11 cellular contexts compared by ENCODE assay signal in the genomic region with DNA sequence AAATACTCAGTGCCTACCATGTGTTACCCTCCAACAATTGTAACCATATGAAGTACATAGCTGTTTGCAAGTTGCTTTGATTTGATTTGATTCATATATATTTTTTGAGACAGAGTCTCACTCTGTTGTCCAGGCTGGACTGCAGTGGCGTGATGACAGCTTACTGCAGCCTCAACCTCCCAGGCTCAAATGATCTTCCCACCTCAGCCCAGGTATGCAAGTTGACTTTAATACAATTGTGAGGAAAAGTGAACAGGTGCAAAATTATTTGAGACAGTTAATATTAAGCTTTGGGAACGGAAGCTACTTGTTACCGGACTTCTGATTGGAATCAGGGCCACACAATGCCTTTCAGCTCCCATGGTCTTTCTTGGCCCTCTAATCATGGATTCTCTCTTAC. TPM values are rescaled to one million over a fixed set of nuclear protein-coding genes. Genes with fewer than 3 reads are reported as not detected.
DNase-seq lines count a peak whose midpoint lies in the region; ATAC-seq and TF ChIP-seq lines count a peak whose summit lies in the region.
"Had no signal": no experiment of that assay in that cellular context is flagged by ENCODE, and none has a peak within 500 bp of the region (broad histone marks: within the 10 kb centered on the region; RNA-seq: fewer than 3 reads in every experiment).

No MANE protein-coding gene starts in this region.

- peaks cover 30 to 34% (median 34%) of the 10 kb centered on the region in 11 experiments for H3K36me3 ChIP-seq in BLaER1 treated with 17β-estradiol and CSF1 and Interleukin-3, amounts not matched to agents 10 nM and 100 nM

- peak overlapping the region; percentile 94 to 98 (median 98) for H3K4me3 Mint-ChIP-seq in brain
- peak overlapping the region; percentile 96 to 100 (median 98) for H3K4me3 Mint-ChIP-seq in naive thymus-derived CD8-positive, alpha-beta T cell

- H3K4me3 ChIP-seq in BLaER1 treated with 17β-estradiol and CSF1 and Interleukin-3, amounts not matched to agents 10 nM and 100 nM: peak overlapping the region in 5 of 10 experiments; percentile 72 to 89 (median 85); a peak in 7 of 20 replicates
- peak overlapping the region; percentile 59 for H3K4me3 ChIP-seq in HL-60 (replicated peaks; ENCODE audit: insufficient read depth, low read length)

- H3K9ac ChIP-seq in BLaER1 treated with 17β-estradiol and CSF1 and Interleukin-3, amounts not matched to agents 10 nM and 100 nM: peak overlapping the region in 6 of 11 experiments; percentile 94 to 99 (median 98); a peak in 10 of 22 replicates

- no peak for ATAC-seq in naive thymus-derived CD8-positive, alpha-beta T cell
- no peak for ATAC-seq in GM18907 (IDR thresholded peaks at IDR 0.05; ENCODE audit: unreplicated experiment)

- H3K27ac Mint-ChIP-seq in brain: peak overlapping the region; percentile 97 to 99 (median 99)
- peak overlapping the region in 9 of 10 donors; percentile 91 to 98 (median 95) for H3K27ac Mint-ChIP-seq in naive thymus-derived CD8-positive, alpha-beta T cell

- H3K9me3 Mint-ChIP-seq in brain: peaks cover 0 to 5% (median 0%) of the 10 kb centered on the region in 5 experiments
- no peaks in the 10 kb centered on the region for H3K9me3 Mint-ChIP-seq in naive thymus-derived CD8-positive, alpha-beta T cell

- in situ Hi-C loops in GM13976 (cut with MboI; ENCODE audit: low sequenced_read_pairs, unreplicated experiment): no loop called here

- H3K27ac ChIP-seq in BLaER1 treated with 17β-estradiol and CSF1 and Interleukin-3, amounts not matched to agents 10 nM and 100 nM: peak overlapping the region in 6 of 11 experiments; percentile 91 to 98 (median 96); a peak in 9 of 22 replicates
- H3K27ac ChIP-seq in HL-60 (replicated peaks): peak overlapping the region; percentile 93

- H3K9me3 ChIP-seq in BLaER1 treated with 17β-estradiol and CSF1 and Interleukin-3, amounts not matched to agents 10 nM and 100 nM (replicated peaks in 1 of 11): no peaks in the 10 kb centered on the region
- H3K9me3 ChIP-seq: adrenal gland had no signal

- DNase-seq in HL-60 (ENCODE audit: low read depth in 1 of 2, low spot score in 1 of 2) (no peak), GM13976 (ENCODE audit: low spot score) (no peak), NCI-H82 (lab: John Stamatoyannopoulos, UW) (no peak), SHP77 (lab: John Stamatoyannopoulos, UW) (no peak)
- DNase-seq in naive thymus-derived CD8-positive, alpha-beta T cell: no peak
- DNase-seq: GF-D8; stimulated activated CD4-positive, alpha-beta T cell treated with anti-CD3 and anti-CD28 coated beads, Interleukin-4, amount 100 ng/mL, for 1 hour had no signal

- no peaks in the 10 kb centered on the region for H3K27me3 ChIP-seq in BLaER1 treated with 17β-estradiol and CSF1 and Interleukin-3, amounts not matched to agents 10 nM and 100 nM
- no peaks in the 10 kb centered on the region for H3K27me3 ChIP-seq in HL-60 (ENCODE audit: insufficient read depth, poor library complexity, severe bottlenecking)
- H3K27me3 ChIP-seq: adrenal gland had no signal

- H3K36me3 Mint-ChIP-seq in brain: peaks cover 36% of the 10 kb centered on the region
- H3K36me3 Mint-ChIP-seq in naive thymus-derived CD8-positive, alpha-beta T cell: peaks cover 9 to 35% (median 16%) of the 10 kb centered on the region in 3 donors

- H3K4me1 ChIP-seq in BLaER1 treated with 17β-estradiol and CSF1 and Interleukin-3, amounts not matched to agents 10 nM and 100 nM: peaks cover 74 to 83% (median 80%) of the 10 kb centered on the region in 10 experiments

- peaks cover 28 to 35% (median 31%) of the 10 kb centered on the region in 11 experiments for H4K20me1 ChIP-seq in BLaER1 treated with 17β-estradiol and CSF1 and Interleukin-3, amounts not matched to agents 10 nM and 100 nM

- POLR2A ChIA-PET in naive thymus-derived CD8-positive, alpha-beta T cell (lab: Charles Lee): no interaction called here

- no peak for TF ChIP-seq CTCF in HL-60 (IDR thresholded peaks at IDR 0.05; ENCODE audit: insufficient read depth, low read length)
- no peak for TF ChIP-seq CTCF in brain (conservative IDR thresholded peaks at IDR 0.05)
- no peak for TF ChIP-seq CTCF in GM13976 (IDR thresholded peaks at IDR 0.05; ENCODE audit: borderline replicate concordance, control extremely low read depth, extremely low read depth, insufficient read depth, missing control alignments)

- H3K4me1 Mint-ChIP-seq in brain: peaks cover 65% of the 10 kb centered on the region
- H3K4me1 Mint-ChIP-seq in naive thymus-derived CD8-positive, alpha-beta T cell: peaks cover 12 to 65% (median 43%) of the 10 kb centered on the region in 4 donors

- H3K27me3 Mint-ChIP-seq in brain: peaks cover 12% of the 10 kb centered on the region
- H3K27me3 Mint-ChIP-seq in naive thymus-derived CD8-positive, alpha-beta T cell: no peaks in the 10 kb centered on the region

- peak overlapping the region; percentile 75 to 94 (median 84) for H3K4me2 ChIP-seq in BLaER1 treated with 17β-estradiol and CSF1 and Interleukin-3, amounts not matched to agents 10 nM and 100 nM

RNA-seq across cellular contexts. Expression of a gene that starts 1.3 kb away (rescaled TPM):
- 6,566 TPM for polyA plus RNA-seq in brain (ENCODE audit: insufficient read depth, low read depth, low replicate concordance)
- 1,000 to 10,000 TPM; 3,176 to 3,258 TPM for total RNA-seq in naive thymus-derived CD8-positive, alpha-beta T cell
- polyA plus RNA-seq in naive thymus-derived CD8-positive, alpha-beta T cell: 1,000 to 10,000 TPM; 4,502 to 5,032 (median 4,635) TPM
